Comparison of ENCODE assay signal across 1 cellular context in the genomic region with DNA sequence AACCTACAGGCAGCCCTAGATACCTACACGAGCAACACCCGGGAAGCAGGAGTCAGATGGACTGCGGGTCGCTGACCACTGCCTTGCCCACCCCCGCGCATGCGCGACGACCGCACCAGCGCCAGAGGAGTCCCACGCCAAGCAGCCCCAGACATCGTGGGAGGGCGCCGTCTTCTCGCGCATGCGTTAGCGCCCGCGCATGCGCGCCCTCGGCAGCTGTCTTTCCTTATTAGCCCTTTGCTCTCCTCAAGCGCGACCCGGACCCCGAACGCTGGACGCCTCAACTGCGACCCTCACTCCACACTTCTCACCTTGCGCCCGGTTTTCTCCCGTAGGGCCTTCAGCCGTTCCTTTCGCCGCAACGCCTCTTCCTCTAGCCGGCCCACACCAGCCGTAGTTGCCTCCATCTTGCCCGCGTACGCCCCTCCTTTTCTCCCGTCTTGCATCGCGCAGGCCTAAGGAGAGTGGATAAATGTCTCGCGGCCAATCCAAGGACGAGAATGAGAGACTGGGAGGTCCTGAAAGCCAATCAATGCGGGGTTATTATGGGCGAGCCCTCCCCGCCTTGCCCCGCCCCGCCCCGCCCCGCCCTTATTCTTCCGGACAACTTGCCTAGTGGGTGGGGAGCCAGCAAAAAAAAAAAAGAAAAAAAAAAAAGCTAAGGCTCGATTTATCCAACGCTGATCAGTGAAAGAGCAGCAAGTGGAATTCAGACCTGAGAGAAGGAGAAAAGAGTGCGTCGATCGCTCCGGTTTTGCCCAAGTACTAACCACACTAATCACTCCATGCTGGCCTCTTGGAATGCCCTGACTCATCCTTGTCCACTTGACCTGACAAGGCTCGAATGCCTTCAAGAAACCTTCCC.
TF ChIP-seq lines count a peak whose summit lies in the region.

A gene (minus strand): TSS at position 420 of the 865 bp plus-strand sequence. CDS start 13 bp downstream, at position 407.

TF ChIP-seq in HepG2, 621 proteins besides CTCF, POLR2A, EP300 and RAD21 (continued from another document and continues in another):
- TF ChIP-seq, protein P1, sequence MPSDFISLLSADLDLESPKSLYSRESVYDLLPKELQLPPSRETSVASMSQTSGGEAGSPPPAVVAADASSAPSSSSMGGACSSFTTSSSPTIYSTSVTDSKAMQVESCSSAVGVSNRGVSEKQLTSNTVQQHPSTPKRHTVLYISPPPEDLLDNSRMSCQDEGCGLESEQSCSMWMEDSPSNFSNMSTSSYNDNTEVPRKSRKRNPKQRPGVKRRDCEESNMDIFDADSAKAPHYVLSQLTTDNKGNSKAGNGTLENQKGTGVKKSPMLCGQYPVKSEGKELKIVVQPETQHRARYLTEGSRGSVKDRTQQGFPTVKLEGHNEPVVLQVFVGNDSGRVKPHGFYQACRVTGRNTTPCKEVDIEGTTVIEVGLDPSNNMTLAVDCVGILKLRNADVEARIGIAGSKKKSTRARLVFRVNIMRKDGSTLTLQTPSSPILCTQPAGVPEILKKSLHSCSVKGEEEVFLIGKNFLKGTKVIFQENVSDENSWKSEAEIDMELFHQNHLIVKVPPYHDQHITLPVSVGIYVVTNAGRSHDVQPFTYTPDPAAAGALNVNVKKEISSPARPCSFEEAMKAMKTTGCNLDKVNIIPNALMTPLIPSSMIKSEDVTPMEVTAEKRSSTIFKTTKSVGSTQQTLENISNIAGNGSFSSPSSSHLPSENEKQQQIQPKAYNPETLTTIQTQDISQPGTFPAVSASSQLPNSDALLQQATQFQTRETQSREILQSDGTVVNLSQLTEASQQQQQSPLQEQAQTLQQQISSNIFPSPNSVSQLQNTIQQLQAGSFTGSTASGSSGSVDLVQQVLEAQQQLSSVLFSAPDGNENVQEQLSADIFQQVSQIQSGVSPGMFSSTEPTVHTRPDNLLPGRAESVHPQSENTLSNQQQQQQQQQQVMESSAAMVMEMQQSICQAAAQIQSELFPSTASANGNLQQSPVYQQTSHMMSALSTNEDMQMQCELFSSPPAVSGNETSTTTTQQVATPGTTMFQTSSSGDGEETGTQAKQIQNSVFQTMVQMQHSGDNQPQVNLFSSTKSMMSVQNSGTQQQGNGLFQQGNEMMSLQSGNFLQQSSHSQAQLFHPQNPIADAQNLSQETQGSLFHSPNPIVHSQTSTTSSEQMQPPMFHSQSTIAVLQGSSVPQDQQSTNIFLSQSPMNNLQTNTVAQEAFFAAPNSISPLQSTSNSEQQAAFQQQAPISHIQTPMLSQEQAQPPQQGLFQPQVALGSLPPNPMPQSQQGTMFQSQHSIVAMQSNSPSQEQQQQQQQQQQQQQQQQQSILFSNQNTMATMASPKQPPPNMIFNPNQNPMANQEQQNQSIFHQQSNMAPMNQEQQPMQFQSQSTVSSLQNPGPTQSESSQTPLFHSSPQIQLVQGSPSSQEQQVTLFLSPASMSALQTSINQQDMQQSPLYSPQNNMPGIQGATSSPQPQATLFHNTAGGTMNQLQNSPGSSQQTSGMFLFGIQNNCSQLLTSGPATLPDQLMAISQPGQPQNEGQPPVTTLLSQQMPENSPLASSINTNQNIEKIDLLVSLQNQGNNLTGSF (CRISPR knock-in tag; IDR thresholded peaks at IDR 0.05) = peak; percentile 52; the same call in 1 of the 2 replicates
- no peak for TF ChIP-seq PHF5A (CRISPR knock-in tag; IDR thresholded peaks at IDR 0.05; ENCODE audit: low read depth, unreplicated experiment)
- TF ChIP-seq RXRA (CRISPR knock-in tag; IDR thresholded peaks at IDR 0.05) = peak; percentile 70
- TF ChIP-seq ZNF749 (CRISPR knock-in tag; IDR thresholded peaks at IDR 0.05; ENCODE audit: borderline replicate concordance) = no peak
- TF ChIP-seq, protein P2, sequence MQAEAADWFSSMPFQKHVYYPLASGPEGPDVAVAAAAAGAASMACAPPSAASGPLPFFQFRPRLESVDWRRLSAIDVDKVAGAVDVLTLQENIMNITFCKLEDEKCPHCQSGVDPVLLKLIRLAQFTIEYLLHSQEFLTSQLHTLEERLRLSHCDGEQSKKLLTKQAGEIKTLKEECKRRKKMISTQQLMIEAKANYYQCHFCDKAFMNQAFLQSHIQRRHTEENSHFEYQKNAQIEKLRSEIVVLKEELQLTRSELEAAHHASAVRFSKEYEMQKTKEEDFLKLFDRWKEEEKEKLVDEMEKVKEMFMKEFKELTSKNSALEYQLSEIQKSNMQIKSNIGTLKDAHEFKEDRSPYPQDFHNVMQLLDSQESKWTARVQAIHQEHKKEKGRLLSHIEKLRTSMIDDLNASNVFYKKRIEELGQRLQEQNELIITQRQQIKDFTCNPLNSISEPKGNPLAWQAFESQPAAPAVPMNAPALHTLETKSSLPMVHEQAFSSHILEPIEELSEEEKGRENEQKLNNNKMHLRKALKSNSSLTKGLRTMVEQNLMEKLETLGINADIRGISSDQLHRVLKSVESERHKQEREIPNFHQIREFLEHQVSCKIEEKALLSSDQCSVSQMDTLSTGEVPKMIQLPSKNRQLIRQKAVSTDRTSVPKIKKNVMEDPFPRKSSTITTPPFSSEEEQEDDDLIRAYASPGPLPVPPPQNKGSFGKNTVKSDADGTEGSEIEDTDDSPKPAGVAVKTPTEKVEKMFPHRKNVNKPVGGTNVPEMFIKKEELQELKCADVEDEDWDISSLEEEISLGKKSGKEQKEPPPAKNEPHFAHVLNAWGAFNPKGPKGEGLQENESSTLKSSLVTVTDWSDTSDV (CRISPR knock-in tag; IDR thresholded peaks at IDR 0.05) = no peak; the same call in 1 of the 2 replicates
- TF ChIP-seq ZFP62 (CRISPR knock-in tag; IDR thresholded peaks at IDR 0.05) = no peak
- TF ChIP-seq, protein P3, sequence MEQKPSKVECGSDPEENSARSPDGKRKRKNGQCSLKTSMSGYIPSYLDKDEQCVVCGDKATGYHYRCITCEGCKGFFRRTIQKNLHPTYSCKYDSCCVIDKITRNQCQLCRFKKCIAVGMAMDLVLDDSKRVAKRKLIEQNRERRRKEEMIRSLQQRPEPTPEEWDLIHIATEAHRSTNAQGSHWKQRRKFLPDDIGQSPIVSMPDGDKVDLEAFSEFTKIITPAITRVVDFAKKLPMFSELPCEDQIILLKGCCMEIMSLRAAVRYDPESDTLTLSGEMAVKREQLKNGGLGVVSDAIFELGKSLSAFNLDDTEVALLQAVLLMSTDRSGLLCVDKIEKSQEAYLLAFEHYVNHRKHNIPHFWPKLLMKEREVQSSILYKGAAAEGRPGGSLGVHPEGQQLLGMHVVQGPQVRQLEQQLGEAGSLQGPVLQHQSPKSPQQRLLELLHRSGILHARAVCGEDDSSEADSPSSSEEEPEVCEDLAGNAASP (CRISPR knock-in tag; IDR thresholded peaks at IDR 0.05; ENCODE audit: borderline replicate concordance) = peak; percentile 11; the same call in 1 of the 2 replicates
- peak; percentile 31; the same call in 1 of the 2 replicates for TF ChIP-seq RXRB (CRISPR knock-in tag; IDR thresholded peaks at IDR 0.05; ENCODE audit: borderline replicate concordance)
- TF ChIP-seq CEBPB (IDR thresholded peaks at IDR 0.05; ENCODE audit: borderline replicate concordance, low read depth, low read length) = no peak
- TF ChIP-seq MBD4 (IDR thresholded peaks at IDR 0.05; ENCODE audit: borderline replicate concordance, low read length) = no peak
- TF ChIP-seq ZBTB38 (CRISPR knock-in tag; IDR thresholded peaks at IDR 0.05) = peak; percentile 90
- TF ChIP-seq, protein P4, sequence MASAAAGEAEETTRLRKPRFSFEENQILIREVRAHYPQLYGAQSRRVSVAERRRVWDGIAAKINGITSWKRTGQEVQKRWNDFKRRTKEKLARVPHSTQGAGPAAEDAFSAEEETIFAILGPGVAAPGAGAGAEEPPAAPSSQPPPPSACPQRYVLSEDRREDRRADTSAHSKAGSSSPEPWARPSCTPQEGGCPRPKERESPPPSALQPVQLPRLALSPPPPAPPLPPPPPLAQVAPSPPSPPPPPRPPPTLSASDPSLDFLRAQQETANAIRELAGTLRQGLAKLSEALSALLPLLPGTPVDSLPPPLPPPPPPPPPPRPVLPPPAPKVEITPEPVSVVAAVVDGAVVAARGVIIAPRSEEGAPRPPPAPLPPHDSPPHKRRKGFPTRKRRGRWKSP (CRISPR knock-in tag; IDR thresholded peaks at IDR 0.05) = peak; percentile 70; the same call in 1 of the 2 replicates
- peak; percentile 71; the same call in 1 of the 2 replicates for TF ChIP-seq HDAC1 (CRISPR knock-in tag; IDR thresholded peaks at IDR 0.05)
- no peak for TF ChIP-seq ZNF121 (CRISPR knock-in tag; IDR thresholded peaks at IDR 0.05)
- TF ChIP-seq RBFOX2 (IDR thresholded peaks at IDR 0.05; ENCODE audit: low read depth, low read length) = peak; percentile 96
- no peak for TF ChIP-seq KLF9 (CRISPR knock-in tag; IDR thresholded peaks at IDR 0.05; ENCODE audit: low read depth)
- TF ChIP-seq, protein P5, sequence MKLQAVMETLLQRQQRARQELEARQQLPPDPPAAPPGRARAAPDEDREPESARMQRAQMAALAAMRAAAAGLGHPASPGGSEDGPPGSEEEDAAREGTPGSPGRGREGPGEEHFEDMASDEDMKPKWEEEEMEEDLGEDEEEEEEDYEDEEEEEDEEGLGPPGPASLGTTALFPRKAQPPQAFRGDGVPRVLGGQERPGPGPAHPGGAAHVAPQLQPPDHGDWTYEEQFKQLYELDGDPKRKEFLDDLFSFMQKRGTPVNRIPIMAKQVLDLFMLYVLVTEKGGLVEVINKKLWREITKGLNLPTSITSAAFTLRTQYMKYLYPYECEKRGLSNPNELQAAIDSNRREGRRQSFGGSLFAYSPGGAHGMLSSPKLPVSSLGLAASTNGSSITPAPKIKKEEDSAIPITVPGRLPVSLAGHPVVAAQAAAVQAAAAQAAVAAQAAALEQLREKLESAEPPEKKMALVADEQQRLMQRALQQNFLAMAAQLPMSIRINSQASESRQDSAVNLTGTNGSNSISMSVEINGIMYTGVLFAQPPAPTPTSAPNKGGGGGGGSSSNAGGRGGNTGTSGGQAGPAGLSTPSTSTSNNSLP (IDR thresholded peaks at IDR 0.05; ENCODE audit: low read depth, low read length) = peak; percentile 84
- TF ChIP-seq AKAP8 (CRISPR knock-in tag; IDR thresholded peaks at IDR 0.05) = 0 out of 2 replicates have a peak, but pooled peaks have one; percentile 45
- TF ChIP-seq GATAD1 (CRISPR knock-in tag; IDR thresholded peaks at IDR 0.05) = peak; percentile 95
- TF ChIP-seq PAX8 (CRISPR knock-in tag; IDR thresholded peaks at IDR 0.05; ENCODE audit: borderline replicate concordance) = no peak
- TF ChIP-seq, protein P6, sequence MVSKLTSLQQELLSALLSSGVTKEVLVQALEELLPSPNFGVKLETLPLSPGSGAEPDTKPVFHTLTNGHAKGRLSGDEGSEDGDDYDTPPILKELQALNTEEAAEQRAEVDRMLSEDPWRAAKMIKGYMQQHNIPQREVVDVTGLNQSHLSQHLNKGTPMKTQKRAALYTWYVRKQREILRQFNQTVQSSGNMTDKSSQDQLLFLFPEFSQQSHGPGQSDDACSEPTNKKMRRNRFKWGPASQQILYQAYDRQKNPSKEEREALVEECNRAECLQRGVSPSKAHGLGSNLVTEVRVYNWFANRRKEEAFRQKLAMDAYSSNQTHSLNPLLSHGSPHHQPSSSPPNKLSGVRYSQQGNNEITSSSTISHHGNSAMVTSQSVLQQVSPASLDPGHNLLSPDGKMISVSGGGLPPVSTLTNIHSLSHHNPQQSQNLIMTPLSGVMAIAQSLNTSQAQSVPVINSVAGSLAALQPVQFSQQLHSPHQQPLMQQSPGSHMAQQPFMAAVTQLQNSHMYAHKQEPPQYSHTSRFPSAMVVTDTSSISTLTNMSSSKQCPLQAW (CRISPR knock-in tag; IDR thresholded peaks at IDR 0.05) = peak; percentile 53; the same call in 1 of the 2 replicates
- TF ChIP-seq PRPF4 (IDR thresholded peaks at IDR 0.05; ENCODE audit: low read depth, low read length, poor library complexity, severe bottlenecking) = no peak
- no peak for TF ChIP-seq ZNF670 (CRISPR knock-in tag; IDR thresholded peaks at IDR 0.05; ENCODE audit: borderline replicate concordance)
- TF ChIP-seq ZNF564 (CRISPR knock-in tag; IDR thresholded peaks at IDR 0.05) = peak; percentile 74; the same call in 1 of the 2 replicates
- peak; percentile 25 for TF ChIP-seq ZNF781 (CRISPR knock-in tag; IDR thresholded peaks at IDR 0.05; ENCODE audit: borderline replicate concordance, not compliant biosample characterization)
- TF ChIP-seq ZNF570 (CRISPR knock-in tag; IDR thresholded peaks at IDR 0.05; ENCODE audit: borderline replicate concordance) = no peak
- TF ChIP-seq ELF3 (CRISPR knock-in tag; IDR thresholded peaks at IDR 0.05) = peak; percentile 33; the same call in 1 of the 2 replicates
- peak; percentile 46 for TF ChIP-seq BCL6 (CRISPR knock-in tag; IDR thresholded peaks at IDR 0.05)
- no peak for TF ChIP-seq MED13 (CRISPR knock-in tag; IDR thresholded peaks at IDR 0.05)
- TF ChIP-seq ZBTB21 (CRISPR knock-in tag; IDR thresholded peaks at IDR 0.05) = no peak
- TF ChIP-seq SAP130 (CRISPR knock-in tag; IDR thresholded peaks at IDR 0.05; ENCODE audit: low read depth) = peak; percentile 86
- TF ChIP-seq RORA (CRISPR knock-in tag; IDR thresholded peaks at IDR 0.05) = no peak
- TF ChIP-seq THYN1 (CRISPR knock-in tag; IDR thresholded peaks at IDR 0.05; ENCODE audit: borderline replicate concordance, low read depth) = no peak
- TF ChIP-seq, protein P7, sequence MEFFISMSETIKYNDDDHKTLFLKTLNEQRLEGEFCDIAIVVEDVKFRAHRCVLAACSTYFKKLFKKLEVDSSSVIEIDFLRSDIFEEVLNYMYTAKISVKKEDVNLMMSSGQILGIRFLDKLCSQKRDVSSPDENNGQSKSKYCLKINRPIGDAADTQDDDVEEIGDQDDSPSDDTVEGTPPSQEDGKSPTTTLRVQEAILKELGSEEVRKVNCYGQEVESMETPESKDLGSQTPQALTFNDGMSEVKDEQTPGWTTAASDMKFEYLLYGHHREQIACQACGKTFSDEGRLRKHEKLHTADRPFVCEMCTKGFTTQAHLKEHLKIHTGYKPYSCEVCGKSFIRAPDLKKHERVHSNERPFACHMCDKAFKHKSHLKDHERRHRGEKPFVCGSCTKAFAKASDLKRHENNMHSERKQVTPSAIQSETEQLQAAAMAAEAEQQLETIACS (CRISPR knock-in tag; IDR thresholded peaks at IDR 0.05) = 0 out of 2 replicates have a peak, but pooled peaks have one; percentile 46
- peak; percentile 76 for TF ChIP-seq GABPB1 (CRISPR knock-in tag; IDR thresholded peaks at IDR 0.05)
- TF ChIP-seq ZNF143 (CRISPR knock-in tag; IDR thresholded peaks at IDR 0.05) = peak; percentile 89
- TF ChIP-seq ZFP1 (CRISPR knock-in tag; IDR thresholded peaks at IDR 0.05) = peak; percentile 76; the same call in 1 of the 2 replicates
- no peak for TF ChIP-seq ZEB1 (IDR thresholded peaks at IDR 0.05; ENCODE audit: insufficient replicate concordance, low read depth)
- TF ChIP-seq, protein P8, sequence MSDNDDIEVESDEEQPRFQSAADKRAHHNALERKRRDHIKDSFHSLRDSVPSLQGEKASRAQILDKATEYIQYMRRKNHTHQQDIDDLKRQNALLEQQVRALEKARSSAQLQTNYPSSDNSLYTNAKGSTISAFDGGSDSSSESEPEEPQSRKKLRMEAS (IDR thresholded peaks at IDR 0.05) = peak; percentile 75; the same call in 1 of the 2 replicates
- TF ChIP-seq SIN3B (IDR thresholded peaks at IDR 0.05; ENCODE audit: low read length) = peak; percentile 80
- no peak for TF ChIP-seq ZNF33A (CRISPR knock-in tag; IDR thresholded peaks at IDR 0.05; ENCODE audit: borderline replicate concordance)
- TF ChIP-seq, protein P9, sequence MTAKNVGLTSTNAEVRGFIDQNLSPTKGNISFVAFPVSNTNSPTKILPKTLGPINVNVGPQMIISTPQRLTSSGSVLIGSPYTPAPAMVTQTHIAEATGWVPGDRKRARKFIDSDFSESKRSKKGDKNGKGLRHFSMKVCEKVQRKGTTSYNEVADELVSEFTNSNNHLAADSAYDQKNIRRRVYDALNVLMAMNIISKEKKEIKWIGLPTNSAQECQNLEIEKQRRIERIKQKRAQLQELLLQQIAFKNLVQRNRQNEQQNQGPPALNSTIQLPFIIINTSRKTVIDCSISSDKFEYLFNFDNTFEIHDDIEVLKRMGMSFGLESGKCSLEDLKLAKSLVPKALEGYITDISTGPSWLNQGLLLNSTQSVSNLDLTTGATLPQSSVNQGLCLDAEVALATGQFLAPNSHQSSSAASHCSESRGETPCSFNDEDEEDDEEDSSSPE (CRISPR knock-in tag; IDR thresholded peaks at IDR 0.05) = peak; percentile 58; the same call in 1 of the 2 replicates
- TF ChIP-seq DNMT1 (CRISPR knock-in tag; IDR thresholded peaks at IDR 0.05) = 0 out of 2 replicates have a peak, but pooled peaks have one; percentile 47
- TF ChIP-seq SMAD3 (CRISPR knock-in tag; IDR thresholded peaks at IDR 0.05) = 0 out of 2 replicates have a peak, but pooled peaks have one; percentile 26
